In genomic region chr2:30300456-30301221, GRCh38 we compare ENCODE assay signal across 1 cellular context.
TF ChIP-seq lines count a peak whose summit lies in the region.

No MANE protein-coding gene starts in this region.

TF ChIP-seq in IMR-90, 13 proteins besides CTCF, POLR2A, EP300 and RAD21 (continued from another document):
- no peak for TF ChIP-seq RFX5 (IDR thresholded peaks at IDR 0.05; ENCODE audit: low read depth, low read length)
- TF ChIP-seq MAZ (IDR thresholded peaks at IDR 0.05; ENCODE audit: borderline replicate concordance, low read depth, low read length) = no peak; the same call in 1 of the 2 replicates
- TF ChIP-seq CHD1 (IDR thresholded peaks at IDR 0.05; ENCODE audit: low read depth, low read length) = no peak
- no peak for TF ChIP-seq NFE2L2 (IDR thresholded peaks at IDR 0.05; ENCODE audit: low read depth, low read length)
- TF ChIP-seq USF2 (IDR thresholded peaks at IDR 0.05; ENCODE audit: low read depth, low read length) = no peak
- peak; percentile 81 for TF ChIP-seq CEBPB (IDR thresholded peaks at IDR 0.05; ENCODE audit: low read depth, low read length)
- TF ChIP-seq RCOR1 (IDR thresholded peaks at IDR 0.05; ENCODE audit: insufficient replicate concordance, low read length) = no peak
TF ChIP-seq in IMR-90: peak in this region for 4.
